In genomic region chr2:189629553-189630453, GRCh38 we compare ENCODE assay signal across 1 cellular context.
TF ChIP-seq lines count a peak whose summit lies in the region.

No MANE protein-coding gene starts in this region.

TF ChIP-seq in IMR-90, 13 proteins besides CTCF, POLR2A, EP300 and RAD21:
- TF ChIP-seq MAFK (IDR thresholded peaks at IDR 0.05; ENCODE audit: low read depth, low read length) (no peak), FOS (IDR thresholded peaks at IDR 0.05; ENCODE audit: low read depth, low read length) (no peak), CEBPB (IDR thresholded peaks at IDR 0.05; ENCODE audit: low read depth, low read length) (peak; percentile 33)
